Comparison of ENCODE assay signal across 10 cellular contexts in genomic region chr5:94893404-94894145, GRCh38.
DNase-seq lines count a peak whose midpoint lies in the region; ATAC-seq and TF ChIP-seq lines count a peak whose summit lies in the region.
"Had no signal": no experiment of that assay in that cellular context is flagged by ENCODE, and none has a peak within 500 bp of the region (broad histone marks: within the 10 kb centered on the region; RNA-seq: fewer than 3 reads in every experiment).

No MANE protein-coding gene starts in this region.

- H4K20me1 ChIP-seq in OCI-LY3 (ENCODE audit: insufficient read depth, low read length), result no peaks in the 10 kb centered on the region

- DNase-seq in heart right ventricle, result no peak
- no peak for DNase-seq in Right ventricle myocardium inferior (ENCODE audit: missing footprints)
- peak; percentile 22 for DNase-seq in fibroblast of villous mesenchyme (ENCODE audit: low read depth)
- DNase-seq in upper lobe of right lung, result no peak
- DNase-seq in activated naive CD8-positive, alpha-beta T cell treated with anti-CD3 and anti-CD28 coated beads for 36 hours, result no peak
- DNase-seq: NCI-H446 had no signal

- no peak overlapping the region for H2AFZ ChIP-seq in OCI-LY3 (ENCODE audit: low read depth, low read length)

- H3K27ac ChIP-seq in heart right ventricle (no peak overlapping the region), OCI-LY3 (ENCODE audit: low read length) (no peak overlapping the region), upper lobe of right lung (no peak overlapping the region)
- H3K27ac ChIP-seq: gastroesophageal sphincter had no signal

- H3K27ac Mint-ChIP-seq in activated naive CD8-positive, alpha-beta T cell treated with anti-CD3 and anti-CD28 coated beads for 36 hours, result no peak overlapping the region

- no peaks in the 10 kb centered on the region for H3K9me3 Mint-ChIP-seq in activated naive CD8-positive, alpha-beta T cell treated with anti-CD3 and anti-CD28 coated beads for 36 hours

- H3K4me3 Mint-ChIP-seq in activated naive CD8-positive, alpha-beta T cell treated with anti-CD3 and anti-CD28 coated beads for 36 hours, result no peak overlapping the region

- no peak overlapping the region for H3K4me2 ChIP-seq in OCI-LY3 (ENCODE audit: low read length)

- H3K4me1 Mint-ChIP-seq in activated naive CD8-positive, alpha-beta T cell treated with anti-CD3 and anti-CD28 coated beads for 36 hours, result no peaks in the 10 kb centered on the region

- H3K9ac ChIP-seq in OCI-LY3 (ENCODE audit: low read length), result no peak overlapping the region

- H3K9me3 ChIP-seq in heart right ventricle, result no peaks in the 10 kb centered on the region
- no peaks in the 10 kb centered on the region for H3K9me3 ChIP-seq in OCI-LY3 (ENCODE audit: insufficient read depth, low read length)
- no peaks in the 10 kb centered on the region for H3K9me3 ChIP-seq in upper lobe of right lung
- H3K9me3 ChIP-seq: gastroesophageal sphincter had no signal

- H3K79me2 ChIP-seq in OCI-LY3 (ENCODE audit: low read length), result no peaks in the 10 kb centered on the region

- TF ChIP-seq CTCF in heart right ventricle (IDR thresholded peaks at IDR 0.05) (peak in 5 of 9 donors; percentile 7 to 35 (median 24)), OCI-LY3 (IDR thresholded peaks at IDR 0.05; ENCODE audit: low read depth, low read length) (peak; percentile 48), fibroblast of villous mesenchyme (IDR thresholded peaks at IDR 0.05; ENCODE audit: insufficient read depth, low read depth, low read length) (peak; percentile 45), upper lobe of right lung (IDR thresholded peaks at IDR 0.05) (peak; percentile 10)

- no peak for ATAC-seq in heart right ventricle
- no peak for ATAC-seq in Right ventricle myocardium inferior
- ATAC-seq in upper lobe of right lung, result no peak
- ATAC-seq in GM21528 (IDR thresholded peaks at IDR 0.05; ENCODE audit: low FRiP score, unreplicated experiment), result no peak
- ATAC-seq in HG02571 (IDR thresholded peaks at IDR 0.05; ENCODE audit: unreplicated experiment), result no peak
- ATAC-seq: gastroesophageal sphincter had no signal

- peaks cover 4% of the 10 kb centered on the region for H3K27me3 Mint-ChIP-seq in activated naive CD8-positive, alpha-beta T cell treated with anti-CD3 and anti-CD28 coated beads for 36 hours

- intact Hi-C loops in heart right ventricle (cut with DNase I), result no loop called here
- intact Hi-C loops in Right ventricle myocardium inferior (cut with DNase I), result no loop called here
- intact Hi-C loops in upper lobe of right lung (cut with DNase I), result no loop called here

- no peaks in the 10 kb centered on the region for H3K36me3 Mint-ChIP-seq in activated naive CD8-positive, alpha-beta T cell treated with anti-CD3 and anti-CD28 coated beads for 36 hours

- 38 to 42% methylated on average over 5 of the region's 5 CpGs for WGBS in heart right ventricle, 2 donors

- H3K4me1 ChIP-seq in heart right ventricle (no peaks in the 10 kb centered on the region), OCI-LY3 (ENCODE audit: low read length) (no peaks in the 10 kb centered on the region), upper lobe of right lung (no peaks in the 10 kb centered on the region)
- H3K4me1 ChIP-seq: gastroesophageal sphincter had no signal

- H3K27me3 ChIP-seq in heart right ventricle (no peaks in the 10 kb centered on the region), OCI-LY3 (ENCODE audit: low read depth, low read length) (no peaks in the 10 kb centered on the region), upper lobe of right lung (no peaks in the 10 kb centered on the region)
- H3K27me3 ChIP-seq: gastroesophageal sphincter had no signal

- H3K4me3 ChIP-seq in heart right ventricle, result no peak overlapping the region
- no peak overlapping the region for H3K4me3 ChIP-seq in OCI-LY3 (ENCODE audit: low read length)
- H3K4me3 ChIP-seq in fibroblast of villous mesenchyme (ENCODE audit: low read depth, low read length), result no peak overlapping the region
- no peak overlapping the region for H3K4me3 ChIP-seq in upper lobe of right lung
- H3K4me3 ChIP-seq: gastroesophageal sphincter had no signal

- H3K36me3 ChIP-seq in heart right ventricle, result peaks cover 0 to 45% (median 0%) of the 10 kb centered on the region in 9 donors
- no peaks in the 10 kb centered on the region for H3K36me3 ChIP-seq in OCI-LY3 (replicated peaks; ENCODE audit: low read depth, low read length)
- no peaks in the 10 kb centered on the region for H3K36me3 ChIP-seq in upper lobe of right lung
- H3K36me3 ChIP-seq: gastroesophageal sphincter had no signal
